Comparison of ENCODE assay signal across 9 cellular contexts in the genomic region with DNA sequence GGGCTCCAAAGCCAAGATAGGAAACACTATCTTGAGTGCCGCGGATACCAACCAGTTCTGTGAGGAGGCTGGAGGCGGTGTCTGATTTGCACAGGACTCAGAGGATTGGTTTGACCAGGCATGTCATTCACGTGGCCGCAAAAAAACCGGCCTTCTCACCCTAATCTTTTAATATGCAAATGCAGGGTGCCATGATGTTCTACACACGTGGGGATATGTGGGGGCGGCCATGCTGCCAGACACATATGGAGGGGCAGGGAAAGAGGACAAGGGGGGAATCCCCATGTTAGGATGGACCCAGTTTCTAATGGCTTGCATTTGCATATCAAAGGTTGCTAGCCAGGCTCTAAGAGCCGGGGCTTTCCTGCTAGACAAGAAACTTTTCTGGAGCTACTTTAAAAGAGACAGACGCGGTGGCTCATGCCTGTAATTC.
DNase-seq lines count a peak whose midpoint lies in the region; ATAC-seq, FAIRE-seq and TF ChIP-seq lines count a peak whose summit lies in the region.
"Had no signal": no experiment of that assay in that cellular context is flagged by ENCODE, and none has a peak within 500 bp of the region (broad histone marks: within the 10 kb centered on the region; RNA-seq: fewer than 3 reads in every experiment).

No MANE protein-coding gene starts in this region.

- 0 out of 2 replicates have a peak overlapping the region, but pooled peaks have one; percentile 33 for H2AFZ ChIP-seq in H1 (ENCODE audit: low read length)

- peak; percentile 16 for FAIRE-seq in GM12891 (lab: Jason Lieb, UNC)
- no peak for FAIRE-seq in H1 (lab: Jason Lieb, UNC)

- no peaks in the 10 kb centered on the region for H3K9me3 Mint-ChIP-seq in stimulated activated memory B cell treated with anti-CD40 and anti-IgM and Interleukin-4, amounts not matched to agents 10 μg/mL and 1 μg/mL and 100 μg/mL, for 72 hours

- peak in 1 of 2 experiments; percentile 48; a peak in 1 of 3 replicates for TF ChIP-seq EP300 in H1 (IDR thresholded peaks at IDR 0.05; ENCODE audit: borderline replicate concordance in 1 of 2, low read depth in 2 of 2, low read length in 2 of 2)

- no peak for TF ChIP-seq RAD21 in H1 (IDR thresholded peaks at IDR 0.05 in 1 of 2, conservative IDR thresholded peaks at IDR 0.05 in 1 of 2; ENCODE audit: low read depth in 2 of 2, low read length in 2 of 2)

- no peak overlapping the region for H2BK120ac ChIP-seq in H1 (replicated peaks; ENCODE audit: low read depth, low read length)

- no peaks in the 10 kb centered on the region for H3K79me2 ChIP-seq in H1 (ENCODE audit: control insufficient read depth in 1 of 2, insufficient read depth in 2 of 2, low read length in 2 of 2)

- H3K56ac ChIP-seq in H1 (replicated peaks; ENCODE audit: insufficient read length, low read depth, low read length), result no peak overlapping the region

- H3K23me2 ChIP-seq in H1 (ENCODE audit: low read depth, low read length), result no peaks in the 10 kb centered on the region

- H3K4ac ChIP-seq in H1 (replicated peaks; ENCODE audit: insufficient read length, low read depth, low read length), result no peak overlapping the region

- no peak overlapping the region for H3K23ac ChIP-seq in H1 (ENCODE audit: insufficient read length)

- no peak overlapping the region for H2AK5ac ChIP-seq in H1 (ENCODE audit: low read depth, low read length)

- ATAC-seq in GM21526 (IDR thresholded peaks at IDR 0.05; ENCODE audit: low FRiP score, unreplicated experiment) (peak; percentile 78), HG03575 (IDR thresholded peaks at IDR 0.05; ENCODE audit: extremely low read depth, insufficient number of reproducible peaks, low FRiP score, unreplicated experiment) (peak; percentile 51)
- ATAC-seq in stimulated activated memory B cell treated with anti-CD40 and anti-IgM and Interleukin-4, amounts not matched to agents 10 μg/mL and 1 μg/mL and 100 μg/mL, for 72 hours, result peak; percentile 88

- H2BK5ac ChIP-seq in H1 (ENCODE audit: low read depth, low read length), result no peak overlapping the region

- H3K14ac ChIP-seq in H1 (ENCODE audit: insufficient read length), result no peak overlapping the region

- H4K8ac ChIP-seq in H1 (ENCODE audit: extremely low read depth, insufficient read depth, low read length), result no peak overlapping the region; the same call in 1 of the 2 replicates

- H3K4me3 ChIP-seq in H1 (ENCODE audit: extremely low read depth in 1 of 4, insufficient read depth in 2 of 4, low read depth in 3 of 4, low read length in 4 of 4) (no peak overlapping the region), WERI-Rb-1 (ENCODE audit: low read depth, low read length) (no peak overlapping the region)

- H4K20me1 ChIP-seq in H1 (replicated peaks in 1 of 2; ENCODE audit: control insufficient read depth in 1 of 2, insufficient read depth in 2 of 2, low read length in 2 of 2), result no peaks in the 10 kb centered on the region

- H3K27me3 Mint-ChIP-seq in stimulated activated memory B cell treated with anti-CD40 and anti-IgM and Interleukin-4, amounts not matched to agents 10 μg/mL and 1 μg/mL and 100 μg/mL, for 72 hours, result no peaks in the 10 kb centered on the region

- H3K27ac ChIP-seq in H1 (ENCODE audit: low read depth, low read length) (no peak overlapping the region), WERI-Rb-1 (no peak overlapping the region)
- H3K27ac ChIP-seq: HL-60 had no signal

- H3K9me3 ChIP-seq in H1 (ENCODE audit: insufficient read depth in 2 of 2, low read depth in 1 of 2, low read length in 1 of 2), result no peaks in the 10 kb centered on the region
- no peaks in the 10 kb centered on the region for H3K9me3 ChIP-seq in WERI-Rb-1 (ENCODE audit: severe bottlenecking)

- H3K27me3 ChIP-seq in H1 (replicated peaks in 1 of 4; ENCODE audit: control insufficient read depth in 3 of 4, extremely low read depth in 1 of 4, insufficient read depth in 3 of 4, low read length in 3 of 4) (no peaks in the 10 kb centered on the region), WERI-Rb-1 (ENCODE audit: insufficient read depth, low read depth, severe bottlenecking) (no peaks in the 10 kb centered on the region)

- TF ChIP-seq CTCF in H1 (IDR thresholded peaks at IDR 0.05; ENCODE audit: control extremely low read depth in 1 of 3, insufficient read depth in 1 of 3, low read depth in 1 of 3, low read length in 3 of 3) (no peak), WERI-Rb-1 (IDR thresholded peaks at IDR 0.05; ENCODE audit: low read depth, low read length) (no peak)

- peaks cover 9 to 21% (median 14%) of the 10 kb centered on the region in 4 experiments for H3K4me1 ChIP-seq in H1 (replicated peaks in 1 of 4; ENCODE audit: control insufficient read depth in 3 of 4, insufficient read depth in 4 of 4, low read length in 3 of 4)

- DNase-seq in GM12891 (ENCODE audit: insufficient read length, low spot score) (no peak), H1 (ENCODE audit: low read depth in 1 of 2, low spot score in 2 of 2) (peak; percentile 36 to 62), AG20443 (ENCODE audit: low spot score) (no peak), WERI-Rb-1 (no peak), epidermal melanocyte (ENCODE audit: insufficient read length, low spot score) (no peak)

- H2BK15ac ChIP-seq in H1 (ENCODE audit: low read length), result 0 out of 2 replicates have a peak overlapping the region, but pooled peaks have one; percentile 93

- POLR2A ChIA-PET in H1 (lab: Charles Lee; ENCODE audit: partially characterized antibody), result interaction anchor here (1.5 kb wide), 1 partner anchor 162 kb away, joined by 3 read pairs; no protein-coding TSS in a partner anchor

- no peak overlapping the region for H3K9ac ChIP-seq in H1 (replicated peaks in 1 of 4; ENCODE audit: extremely low read depth in 1 of 4, low read depth in 3 of 4, low read length in 3 of 4)

- H4K91ac ChIP-seq in H1 (replicated peaks; ENCODE audit: insufficient read length, low read length), result peak overlapping the region; percentile 20

- 0 out of 2 replicates have a peak overlapping the region, but pooled peaks have one; percentile 55 for H2BK20ac ChIP-seq in H1 (ENCODE audit: low read length)

- no peaks in the 10 kb centered on the region for H3K36me3 Mint-ChIP-seq in stimulated activated memory B cell treated with anti-CD40 and anti-IgM and Interleukin-4, amounts not matched to agents 10 μg/mL and 1 μg/mL and 100 μg/mL, for 72 hours

- peak overlapping the region in 1 of 2 experiments; percentile 42; a peak in 1 of 4 replicates for H3K4me2 ChIP-seq in H1 (ENCODE audit: insufficient read depth in 1 of 2, low read depth in 2 of 2, low read length in 2 of 2)

- peak overlapping the region; percentile 77 for H3K4me3 Mint-ChIP-seq in stimulated activated memory B cell treated with anti-CD40 and anti-IgM and Interleukin-4, amounts not matched to agents 10 μg/mL and 1 μg/mL and 100 μg/mL, for 72 hours

- H3K4me1 Mint-ChIP-seq in stimulated activated memory B cell treated with anti-CD40 and anti-IgM and Interleukin-4, amounts not matched to agents 10 μg/mL and 1 μg/mL and 100 μg/mL, for 72 hours, result peaks cover 68% of the 10 kb centered on the region

- peak overlapping the region; percentile 85 for H3K27ac Mint-ChIP-seq in stimulated activated memory B cell treated with anti-CD40 and anti-IgM and Interleukin-4, amounts not matched to agents 10 μg/mL and 1 μg/mL and 100 μg/mL, for 72 hours

- CTCF ChIA-PET in H1 (lab: Charles Lee; ENCODE audit: partially characterized antibody), result interaction anchor here (1.3 to 3.0 kb wide), 6 partner anchors 10 to 236 kb away, joined by 3 to 16 read pairs (median 4); no protein-coding TSS in a partner anchor

- H3K36me3 ChIP-seq in H1 (ENCODE audit: control insufficient read depth in 2 of 4, insufficient read depth in 4 of 4, low read length in 3 of 4) (no peaks in the 10 kb centered on the region), WERI-Rb-1 (no peaks in the 10 kb centered on the region)

- H3K18ac ChIP-seq in H1 (ENCODE audit: extremely low read depth, low read length), result peak overlapping the region; percentile 33; the same call in 1 of the 2 replicates

- H3K79me1 ChIP-seq in H1 (ENCODE audit: low read depth, low read length), result no peaks in the 10 kb centered on the region

- no peak overlapping the region for H4K5ac ChIP-seq in H1 (ENCODE audit: insufficient read length, low read depth, low read length)

- 0 out of 2 replicates have a peak overlapping the region, but pooled peaks have one; percentile 31 for H2BK12ac ChIP-seq in H1 (ENCODE audit: low read depth, low read length)

- TF ChIP-seq POLR2A in GM12891 (IDR thresholded peaks at IDR 0.05; ENCODE audit: low read depth, low read length) (no peak), H1 (IDR thresholded peaks at IDR 0.05; ENCODE audit: control extremely low read depth in 1 of 2, low read depth in 2 of 2, low read length in 2 of 2) (no peak)

- 40% methylated on average over 11 of the region's 11 CpGs; no CpG with 5 or more reads in 1 of the 2 experiments for WGBS in H1 (ENCODE audit: extremely low coverage in 1 of 2, insufficient coverage in 1 of 2, insufficient read length in 1 of 2, insufficient replicate concordance in 2 of 2, low coverage in 1 of 2, low lambda C conversion rate in 2 of 2, missing lambda C conversion rate in 1 of 2), 2 experiments

TF ChIP-seq in GM12891, 5 proteins besides CTCF, POLR2A, EP300 and RAD21:
- TF ChIP-seq POU2F2 (IDR thresholded peaks at IDR 0.05; ENCODE audit: low read depth, low read length), result peak; percentile 98
- no peak for TF ChIP-seq SPI1 (IDR thresholded peaks at IDR 0.05; ENCODE audit: low read depth, low read length)
- no peak for TF ChIP-seq TAF1 (IDR thresholded peaks at IDR 0.05; ENCODE audit: low read depth, low read length)
- TF ChIP-seq POLR2AphosphoS5 (IDR thresholded peaks at IDR 0.05; ENCODE audit: low read depth, low read length), result no peak

TF ChIP-seq in H1, 55 proteins besides CTCF, POLR2A, EP300 and RAD21 (continues in another document):
- no peak for TF ChIP-seq RFX5 (IDR thresholded peaks at IDR 0.05; ENCODE audit: borderline replicate concordance, low read depth, low read length)
- 0 out of 2 replicates have a peak, but pooled peaks have one; percentile 13 for TF ChIP-seq SP1 (IDR thresholded peaks at IDR 0.05; ENCODE audit: low read depth, low read length)
- TF ChIP-seq NANOG (IDR thresholded peaks at IDR 0.05; ENCODE audit: insufficient read depth, low read depth, low read length, poor library complexity, severe bottlenecking), result peak; percentile 44
- 0 out of 2 replicates have a peak, but pooled peaks have one; percentile 50 for TF ChIP-seq POU5F1 (IDR thresholded peaks at IDR 0.05; ENCODE audit: low read depth, low read length)
- TF ChIP-seq EGR1 (IDR thresholded peaks at IDR 0.05; ENCODE audit: borderline replicate concordance, low read depth, low read length), result peak; percentile 34; the same call in 1 of the 2 replicates
- TF ChIP-seq CREB1 (IDR thresholded peaks at IDR 0.05), result no peak
- peak; percentile 63 for TF ChIP-seq E2F6 (IDR thresholded peaks at IDR 0.05)

Comparison
In these comparisons a context has a peak if more than half of its experiments do, and no peak if none do; other contexts are left out.
1. DNase-seq: peak in H1 (2 of 2); none in GM12891 (single experiment), AG20443 (single experiment), WERI-Rb-1 (single experiment) and epidermal melanocyte (single experiment).
2. Peak in every context shown above with its lines, with median percentiles within 50 percentile points of each other: ATAC-seq.